16 cellular contexts compared by ENCODE assay signal in genomic region chr14:96514694-96515093, GRCh38. TPM values are rescaled to one million over a fixed set of nuclear protein-coding genes. Genes with fewer than 3 reads are reported as not detected.
DNase-seq lines count a peak whose midpoint lies in the region; ATAC-seq and TF ChIP-seq lines count a peak whose summit lies in the region.
"Had no signal": no experiment of that assay in that cellular context is flagged by ENCODE, and none has a peak within 500 bp of the region (broad histone marks: within the 10 kb centered on the region; RNA-seq: fewer than 3 reads in every experiment).

No MANE protein-coding gene starts in this region.

- H3K4me3 Mint-ChIP-seq in CD4-positive, alpha-beta memory T cell, result peak overlapping the region in 4 of 8 donors; percentile 4 to 63 (median 12)
- H3K4me3 Mint-ChIP-seq in activated naive CD8-positive, alpha-beta T cell treated with anti-CD3 and anti-CD28 coated beads, Interleukin-2, amount 50 U/mL, for 24 hours, result no peak overlapping the region
- H3K4me3 Mint-ChIP-seq: T-helper 1 cell treated with Interleukin-12 subunit alpha and Interleukin-12 subunit beta and Interleukin-4 antibody, amounts not matched to agents 30 μg/mL and 1 μg/mL, for 36 hours had no signal

- no peaks in the 10 kb centered on the region for H3K9me3 ChIP-seq in CD4-positive, alpha-beta memory T cell (ENCODE audit: control insufficient read depth in 1 of 2, low read length in 2 of 2)
- H3K9me3 ChIP-seq in adrenal gland (replicated peaks in 1 of 3), result no peaks in the 10 kb centered on the region
- H3K9me3 ChIP-seq: breast epithelium, gastrocnemius medialis, uterus had no signal

- TF ChIP-seq CTCF in adrenal gland (IDR thresholded peaks at IDR 0.05), result no peak

- peak overlapping the region in 4 of 7 donors; percentile 3 to 76 (median 29) for H3K27ac Mint-ChIP-seq in CD4-positive, alpha-beta memory T cell
- peak overlapping the region; percentile 30 for H3K27ac Mint-ChIP-seq in activated naive CD8-positive, alpha-beta T cell treated with anti-CD3 and anti-CD28 coated beads, Interleukin-2, amount 50 U/mL, for 24 hours
- H3K27ac Mint-ChIP-seq: T-helper 1 cell treated with Interleukin-12 subunit alpha and Interleukin-12 subunit beta and Interleukin-4 antibody, amounts not matched to agents 30 μg/mL and 1 μg/mL, for 36 hours had no signal

- ATAC-seq in GM19438 (IDR thresholded peaks at IDR 0.05; ENCODE audit: low read depth, unreplicated experiment), result peak; percentile 51
- ATAC-seq in HG03095 (IDR thresholded peaks at IDR 0.05; ENCODE audit: unreplicated experiment), result peak; percentile 65
- ATAC-seq in activated naive CD8-positive, alpha-beta T cell treated with anti-CD3 and anti-CD28 coated beads, Interleukin-2, amount 50 U/mL, for 24 hours, result no peak
- ATAC-seq: gastrocnemius medialis, PC-3 had no signal

- H3K36me3 Mint-ChIP-seq in CD4-positive, alpha-beta memory T cell, result peaks cover 0 to 6% of the 10 kb centered on the region in 2 donors
- H3K36me3 Mint-ChIP-seq in activated naive CD8-positive, alpha-beta T cell treated with anti-CD3 and anti-CD28 coated beads, Interleukin-2, amount 50 U/mL, for 24 hours (ENCODE audit: low read depth), result peaks cover under 1% of the 10 kb centered on the region

- no peaks in the 10 kb centered on the region for H3K27me3 ChIP-seq in CD4-positive, alpha-beta memory T cell (ENCODE audit: insufficient read depth, low read length)
- H3K27me3 ChIP-seq in adrenal gland, result no peaks in the 10 kb centered on the region
- H3K27me3 ChIP-seq: breast epithelium, gastrocnemius medialis, uterus had no signal

- H3K4me1 Mint-ChIP-seq in CD4-positive, alpha-beta memory T cell, result peaks cover 51 to 85% (median 65%) of the 10 kb centered on the region in 4 donors
- H3K4me1 Mint-ChIP-seq in activated naive CD8-positive, alpha-beta T cell treated with anti-CD3 and anti-CD28 coated beads, Interleukin-2, amount 50 U/mL, for 24 hours, result peaks cover 77% of the 10 kb centered on the region

- no peak for TF ChIP-seq POLR2A in adrenal gland (IDR thresholded peaks at IDR 0.05)

- H3K4me3 ChIP-seq in CD4-positive, alpha-beta memory T cell (ENCODE audit: low read length in 2 of 2), result no peak overlapping the region
- no peak overlapping the region for H3K4me3 ChIP-seq in adrenal gland
- H3K4me3 ChIP-seq: breast epithelium, gastrocnemius medialis, uterus had no signal

- POLR2A ChIA-PET in CD4-positive, alpha-beta memory T cell (lab: Charles Lee; ENCODE audit: partially characterized antibody), result interaction anchor here (1.0 kb wide), 1 partner anchor 15 kb away, joined by 3 read pairs; no protein-coding TSS in a partner anchor

- intact Hi-C loops in CD4-positive, alpha-beta memory T cell (cut with micrococcal nuclease), result no loop called here
- intact Hi-C loops in adrenal gland (cut with DNase I), result no loop called here

- peaks cover 80% of the 10 kb centered on the region for H3K4me1 ChIP-seq in CD4-positive, alpha-beta memory T cell (ENCODE audit: insufficient read depth, low read length)
- H3K4me1 ChIP-seq in adrenal gland (replicated peaks in 1 of 2), result peaks cover 15 to 65% of the 10 kb centered on the region in 2 donors
- H3K4me1 ChIP-seq: uterus had no signal

- no peak overlapping the region for H3K27ac ChIP-seq in CD4-positive, alpha-beta memory T cell (ENCODE audit: low read depth, low read length)
- H3K27ac ChIP-seq in adrenal gland, result no peak overlapping the region
- H3K27ac ChIP-seq: breast epithelium, gastrocnemius medialis, uterus had no signal

- WGBS in adrenal gland, 4 donors, result 75 to 82% (median 79%) methylated on average over 3 of the region's 3 CpGs

- no peaks in the 10 kb centered on the region for H3K36me3 ChIP-seq in CD4-positive, alpha-beta memory T cell (ENCODE audit: insufficient read depth, low read length)
- H3K36me3 ChIP-seq in adrenal gland (replicated peaks in 1 of 2), result no peaks in the 10 kb centered on the region
- H3K36me3 ChIP-seq: breast epithelium, gastrocnemius medialis, uterus had no signal

- H3K27me3 Mint-ChIP-seq in CD4-positive, alpha-beta memory T cell, result no peaks in the 10 kb centered on the region
- H3K27me3 Mint-ChIP-seq in activated naive CD8-positive, alpha-beta T cell treated with anti-CD3 and anti-CD28 coated beads, Interleukin-2, amount 50 U/mL, for 24 hours, result no peaks in the 10 kb centered on the region

- CTCF ChIA-PET in CD4-positive, alpha-beta memory T cell (lab: Charles Lee; ENCODE audit: partially characterized antibody), result no interaction called here

- DNase-seq in CD4-positive, alpha-beta memory T cell, result no peak
- DNase-seq in activated naive CD8-positive, alpha-beta T cell treated with anti-CD3 and anti-CD28 coated beads, Interleukin-2, amount 50 U/mL, for 24 hours, result no peak
- DNase-seq in adrenal gland (no peak), NCI-H2196 treated with DMSO at 0.1 percent for 48 hours (lab: John Stamatoyannopoulos, UW; ENCODE audit: unreplicated experiment) (no peak), amniotic stem cell (lab: John Stamatoyannopoulos, UW) (no peak)
- DNase-seq in activated effector memory CD4-positive, alpha-beta T cell treated with Interleukin-2 at 50 U/mL for 16 hours, result no peak
- DNase-seq: activated gamma-delta T cell treated with Interleukin-2 at 50 U/mL for 16 hours, gastrocnemius medialis, islet precursor cell, NCI-H1092 treated with DMSO at 0.1 percent for 48 hours, PC-3, uterus had no signal

- no peaks in the 10 kb centered on the region for H3K9me3 Mint-ChIP-seq in CD4-positive, alpha-beta memory T cell
- H3K9me3 Mint-ChIP-seq in activated naive CD8-positive, alpha-beta T cell treated with anti-CD3 and anti-CD28 coated beads, Interleukin-2, amount 50 U/mL, for 24 hours, result no peaks in the 10 kb centered on the region
- H3K9me3 Mint-ChIP-seq: T-helper 1 cell treated with Interleukin-12 subunit alpha and Interleukin-12 subunit beta and Interleukin-4 antibody, amounts not matched to agents 30 μg/mL and 1 μg/mL, for 36 hours had no signal

RNA-seq across cellular contexts. Expression of gene PAPOLA, which starts 12.5 kb away (rescaled TPM):
- total RNA-seq in CD4-positive, alpha-beta memory T cell, result 100 to 1,000 TPM; 236 to 244 TPM
- polyA plus RNA-seq in CD4-positive, alpha-beta memory T cell, result 10 to 100 TPM; 74.3 to 78.4 TPM
- 100 to 1,000 TPM in 7 of 8 donors, 10 to 100 TPM in 1; 71.3 to 175 (median 156) TPM for total RNA-seq in adrenal gland
- 100 to 1,000 TPM in 1 of 3 donors, 10 to 100 TPM in 2; 63.3 to 190 (median 90.7) TPM for polyA plus RNA-seq in adrenal gland
